ENCODE assay signal across 15 cellular contexts in genomic region chr2:126963390-126963789, GRCh38.
"Had no signal": no experiment of that assay in that cellular context is flagged by ENCODE, and none has a peak within 500 bp of the region (broad histone marks: within the 10 kb centered on the region; RNA-seq: fewer than 3 reads in every experiment).

No MANE protein-coding gene starts in this region.

- H3K36me3 ChIP-seq: prostate gland, right atrium auricular region, suprapubic skin, transverse colon, uterus had no signal

- DNase-seq: activated CD4-positive, alpha-beta T cell treated with anti-CD3 and anti-CD28 coated beads, Interleukin-2, amount 50 U/mL, for 4 hours; activated naive CD8-positive, alpha-beta T cell treated with anti-CD3 and anti-CD28 coated beads for 36 hours; amniotic stem cell; effector CD8-positive, alpha-beta T cell; left ventricle myocardium superior; naive thymus-derived CD4-positive, alpha-beta T cell; small intestine; stimulated activated CD4-positive, alpha-beta T cell treated with anti-CD3 and anti-CD28 coated beads, Interleukin-15, amount 100 ng/mL, for 24 hours; stimulated activated CD4-positive, alpha-beta T cell treated with anti-CD3 and anti-CD28 coated beads, Interleukin-2, amount 100 ng/mL, for 48 hours; transverse colon; uterus had no signal

- H3K4me1 ChIP-seq: prostate gland, right atrium auricular region, suprapubic skin, transverse colon, uterus had no signal

- H3K27me3 ChIP-seq: right atrium auricular region, transverse colon, uterus had no signal

- H3K9me3 ChIP-seq: prostate gland, transverse colon, uterus had no signal

- H3K27ac ChIP-seq: prostate gland, right atrium auricular region, suprapubic skin, transverse colon, uterus, VCaP had no signal

- ATAC-seq: left ventricle myocardium superior; naive thymus-derived CD4-positive, alpha-beta T cell had no signal

- H3K4me3 ChIP-seq: prostate gland, right atrium auricular region, suprapubic skin, transverse colon, uterus had no signal
